Comparison of ENCODE assay signal across 8 cellular contexts in genomic region chr1:20786310-20787099, GRCh38. TPM values are rescaled to one million over a fixed set of nuclear protein-coding genes. Genes with fewer than 3 reads are reported as not detected.
DNase-seq lines count a peak whose midpoint lies in the region; ATAC-seq, FAIRE-seq and TF ChIP-seq lines count a peak whose summit lies in the region.

No MANE protein-coding gene starts in this region.

- peak overlapping the region; percentile 87 for H3K27ac ChIP-seq in OCI-LY1 (ENCODE audit: low read depth, low read length, poor library complexity, severe bottlenecking)

- H3K9me2 ChIP-seq in OCI-LY1 (ENCODE audit: low read depth, low read length) = no peaks in the 10 kb centered on the region

- H3K4me2 ChIP-seq in OCI-LY1 (ENCODE audit: low read length) = peak overlapping the region; percentile 76

- no peaks in the 10 kb centered on the region for H4K20me1 ChIP-seq in OCI-LY1 (ENCODE audit: insufficient read depth, low read length)

- H3K9me3 ChIP-seq in OCI-LY1 (ENCODE audit: low read length) (no peaks in the 10 kb centered on the region), mononuclear cell (ENCODE audit: low read depth, low read length) (no peaks in the 10 kb centered on the region)

- H2AFZ ChIP-seq in OCI-LY1 (ENCODE audit: low read length) = no peak overlapping the region

- H3K4me3 ChIP-seq in OCI-LY1 (ENCODE audit: low read depth, low read length, poor library complexity, severe bottlenecking) (peak overlapping the region; percentile 91), epithelial cell of esophagus (ENCODE audit: low read length) (peak overlapping the region; percentile 97), mononuclear cell (ENCODE audit: low read length) (peak overlapping the region; percentile 90)

- no peak for FAIRE-seq in D721Med (lab: Jason Lieb, UNC)

- no peaks in the 10 kb centered on the region for H3F3A ChIP-seq in OCI-LY1 (ENCODE audit: insufficient read depth, low read length)

- peaks cover 30% of the 10 kb centered on the region for H3K4me1 ChIP-seq in OCI-LY1 (ENCODE audit: insufficient read depth, low read length, severe bottlenecking)
- peaks cover 41% of the 10 kb centered on the region for H3K4me1 ChIP-seq in mononuclear cell (ENCODE audit: insufficient read depth, low read length)

- H3K27me3 ChIP-seq in OCI-LY1 (ENCODE audit: insufficient read depth, low read length) (no peaks in the 10 kb centered on the region), mononuclear cell (ENCODE audit: insufficient read depth, low read length) (no peaks in the 10 kb centered on the region)

- peak; percentile 27 for DNase-seq in D721Med (ENCODE audit: insufficient read length, low spot score)
- DNase-seq in HuH-7 (ENCODE audit: low spot score) = peak; percentile 88
- peak; percentile 95 for DNase-seq in activated T-cell treated with anti-CD3 and anti-CD28 coated beads for 24 hours (ENCODE audit: low read depth)
- DNase-seq in epithelial cell of esophagus (ENCODE audit: low read depth) = peak; percentile 95
- peak; percentile 95 to 96 for DNase-seq in stimulated activated CD8-positive, alpha-beta memory T cell treated with anti-CD3 and anti-CD28 coated beads, Interleukin-2, amount 100 ng/mL, for 48 hours (ENCODE audit: low read depth in 2 of 2)

- ATAC-seq in GM21526 (IDR thresholded peaks at IDR 0.05; ENCODE audit: low FRiP score, unreplicated experiment) = peak; percentile 63

- TF ChIP-seq CTCF in D721Med (IDR thresholded peaks at IDR 0.05; ENCODE audit: insufficient read depth, missing control alignments) (no peak), OCI-LY1 (IDR thresholded peaks at IDR 0.05; ENCODE audit: low read length) (no peak), epithelial cell of esophagus (IDR thresholded peaks at IDR 0.05; ENCODE audit: insufficient read depth, low read depth, low read length, missing control alignments) (no peak)

- peaks cover 15% of the 10 kb centered on the region for H3K36me3 ChIP-seq in OCI-LY1 (ENCODE audit: insufficient read depth, low read length)

- peaks cover 47% of the 10 kb centered on the region for H3K79me2 ChIP-seq in OCI-LY1 (ENCODE audit: insufficient read depth, low read length)

- H3K9ac ChIP-seq in OCI-LY1 (ENCODE audit: low read length) = peak overlapping the region; percentile 98

RNA-seq across cellular contexts. Expression of gene HP1BP3, which starts 0.6 kb away (rescaled TPM):
- total RNA-seq in mononuclear cell = 279 TPM

RNA-seq across cellular contexts. Expression of gene SH2D5, which starts 54.0 kb away (rescaled TPM):
- not detected for total RNA-seq in mononuclear cell

Comparison
In these comparisons a context has a peak if more than half of its experiments do, and no peak if none do; other contexts are left out.
1. Peak in every context shown above with its lines: DNase-seq, ATAC-seq, H3K4me3 ChIP-seq and H3K27ac ChIP-seq.
2. DNase-seq: peak in every context shown above with its lines; median percentile 96 in stimulated activated CD8-positive, alpha-beta memory T cell treated with anti-CD3 and anti-CD28 coated beads, Interleukin-2, amount 100 ng/mL, for 48 hours; 95 in activated T-cell treated with anti-CD3 and anti-CD28 coated beads for 24 hours; 95 in epithelial cell of esophagus; 88 in HuH-7; 27 in D721Med.